ENCODE assay signal across 1 cellular context in genomic region chr11:64359712-64360402, GRCh38.
TF ChIP-seq lines count a peak whose summit lies in the region.

No MANE protein-coding gene starts in this region.

TF ChIP-seq in IMR-90, 13 proteins besides CTCF, POLR2A, EP300 and RAD21 (continued from another document):
- TF ChIP-seq, protein P1, sequence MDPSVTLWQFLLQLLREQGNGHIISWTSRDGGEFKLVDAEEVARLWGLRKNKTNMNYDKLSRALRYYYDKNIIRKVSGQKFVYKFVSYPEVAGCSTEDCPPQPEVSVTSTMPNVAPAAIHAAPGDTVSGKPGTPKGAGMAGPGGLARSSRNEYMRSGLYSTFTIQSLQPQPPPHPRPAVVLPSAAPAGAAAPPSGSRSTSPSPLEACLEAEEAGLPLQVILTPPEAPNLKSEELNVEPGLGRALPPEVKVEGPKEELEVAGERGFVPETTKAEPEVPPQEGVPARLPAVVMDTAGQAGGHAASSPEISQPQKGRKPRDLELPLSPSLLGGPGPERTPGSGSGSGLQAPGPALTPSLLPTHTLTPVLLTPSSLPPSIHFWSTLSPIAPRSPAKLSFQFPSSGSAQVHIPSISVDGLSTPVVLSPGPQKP (IDR thresholded peaks at IDR 0.05; ENCODE audit: borderline replicate concordance, low read depth, low read length), result no peak
- TF ChIP-seq USF2 (IDR thresholded peaks at IDR 0.05; ENCODE audit: low read depth, low read length), result no peak
- no peak for TF ChIP-seq CEBPB (IDR thresholded peaks at IDR 0.05; ENCODE audit: low read depth, low read length)
- TF ChIP-seq MXI1 (IDR thresholded peaks at IDR 0.05; ENCODE audit: borderline replicate concordance, low read depth, low read length), result no peak
- TF ChIP-seq MAFK (IDR thresholded peaks at IDR 0.05; ENCODE audit: low read depth, low read length), result no peak
